ENCODE assay signal across 18 cellular contexts in genomic region chr9:73125651-73126050, GRCh38.
"Had no signal": no experiment of that assay in that cellular context is flagged by ENCODE, and none has a peak within 500 bp of the region (broad histone marks: within the 10 kb centered on the region; RNA-seq: fewer than 3 reads in every experiment).

No MANE protein-coding gene starts in this region.

- H3K4me3 ChIP-seq: psoas muscle had no signal

- H3K4me1 ChIP-seq: psoas muscle had no signal

- DNase-seq: activated CD4-positive, alpha-beta T cell treated with anti-CD3 and anti-CD28 coated beads for 4 hours; activated CD8-positive, alpha-beta memory T cell treated with anti-CD3 and anti-CD28 coated beads, Interleukin-2, amount 50 U/mL, for 48 hours; activated CD8-positive, alpha-beta T cell treated with anti-CD3 and anti-CD28 coated beads for 36 hours; activated naive CD4-positive, alpha-beta T cell treated with Interleukin-2 at 50 U/mL for 16 hours; activated naive CD8-positive, alpha-beta T cell treated with anti-CD3 and anti-CD28 coated beads, Interleukin-2, amount 50 U/mL, for 24 hours; cortex of kidney; effector CD8-positive, alpha-beta T cell; foreskin melanocyte; head of caudate nucleus; islet precursor cell; left ventricle myocardium superior; mesendoderm; occipital lobe; psoas muscle; stimulated activated CD4-positive, alpha-beta T cell treated with anti-CD3 and anti-CD28 coated beads, Interleukin-12 subunit alpha, Interleukin-12 subunit beta, amount 100 ng/mL, for 4 hours; stimulated activated naive CD4-positive, alpha-beta T cell; trophoblast cell had no signal

- ATAC-seq: activated CD8-positive, alpha-beta T cell treated with anti-CD3 and anti-CD28 coated beads for 36 hours; activated naive CD8-positive, alpha-beta T cell treated with anti-CD3 and anti-CD28 coated beads, Interleukin-2, amount 50 U/mL, for 24 hours; left ventricle myocardium superior; psoas muscle; sciatic nerve had no signal

- H3K27ac ChIP-seq: psoas muscle had no signal
